ENCODE assay signal across 8 cellular contexts in the genomic region with DNA sequence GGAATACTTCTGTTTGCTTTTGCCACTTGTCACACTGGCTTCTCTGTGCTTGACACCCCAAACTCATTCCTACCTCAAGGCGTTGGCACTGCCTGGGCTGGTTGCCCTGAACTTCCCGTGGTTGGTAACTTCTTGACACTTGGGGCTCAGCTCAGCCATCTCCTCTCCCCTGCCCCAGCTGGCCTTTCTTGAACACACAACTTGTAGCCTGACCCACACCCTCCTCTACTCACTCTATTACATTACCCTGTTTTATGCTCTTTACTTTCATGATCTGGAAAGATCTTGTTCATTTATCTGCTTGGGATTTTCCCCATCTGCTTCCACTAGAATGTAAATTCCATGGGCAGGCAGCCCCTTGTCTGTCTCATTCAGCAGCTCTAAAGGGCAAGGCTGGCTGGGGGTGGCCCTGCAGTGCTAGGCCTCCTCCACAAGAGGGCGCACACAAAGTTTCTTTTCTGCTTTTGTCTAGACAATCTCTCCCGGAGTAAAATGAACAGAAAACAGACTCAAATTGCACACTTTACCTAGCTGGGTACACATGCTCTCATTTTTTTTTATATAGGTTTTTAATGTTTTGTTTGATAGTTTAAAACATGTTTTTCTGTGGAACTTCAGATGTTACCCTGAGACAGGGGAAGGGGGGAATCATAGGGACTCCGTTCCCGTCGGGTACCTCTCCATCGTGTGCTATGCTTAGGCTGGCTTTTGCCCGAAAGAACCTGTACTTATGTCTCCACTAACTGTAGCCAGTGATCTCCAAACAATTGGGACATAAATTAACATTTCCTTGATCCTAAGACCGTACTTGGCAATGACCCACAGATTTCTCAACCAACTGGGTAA. TPM values are rescaled to one million over a fixed set of nuclear protein-coding genes. Genes with fewer than 3 reads are reported as not detected.
A peak's percentile ranks its signal among the peaks of the same experiment; 100 is the strongest.
DNase-seq lines count a peak whose midpoint lies in the region; ATAC-seq, FAIRE-seq and TF ChIP-seq lines count a peak whose summit lies in the region.

No MANE protein-coding gene starts in this region.

- H3K23ac ChIP-seq in H1 (ENCODE audit: insufficient read length): no peak overlapping the region

- H2BK12ac ChIP-seq in H1 (ENCODE audit: low read depth, low read length): peak overlapping the region; percentile 5; the same call in 1 of the 2 replicates

- no peak overlapping the region for H4K91ac ChIP-seq in H1 (replicated peaks; ENCODE audit: insufficient read length, low read length)

- peak; percentile 71 to 91 (median 86) for TF ChIP-seq CTCF in H1 (IDR thresholded peaks at IDR 0.05; ENCODE audit: control extremely low read depth in 1 of 3, insufficient read depth in 1 of 3, low read depth in 1 of 3, low read length in 3 of 3)

- H3K56ac ChIP-seq in H1 (replicated peaks; ENCODE audit: insufficient read length, low read depth, low read length): no peak overlapping the region

- no peak overlapping the region for H2BK5ac ChIP-seq in H1 (ENCODE audit: low read depth, low read length)

- no peaks in the 10 kb centered on the region for H3K23me2 ChIP-seq in H1 (ENCODE audit: low read depth, low read length)

- H3K4me2 ChIP-seq in H1 (ENCODE audit: insufficient read depth in 1 of 2, low read depth in 2 of 2, low read length in 2 of 2): no peak overlapping the region

- no peak for TF ChIP-seq EP300 in H1 (IDR thresholded peaks at IDR 0.05; ENCODE audit: borderline replicate concordance in 1 of 2, low read depth in 2 of 2, low read length in 2 of 2)

- WGBS in H1 (ENCODE audit: extremely low coverage in 1 of 2, insufficient coverage in 1 of 2, insufficient read length in 1 of 2, insufficient replicate concordance in 2 of 2, low coverage in 1 of 2, low lambda C conversion rate in 2 of 2, missing lambda C conversion rate in 1 of 2), 2 experiments: 68% methylated on average over 10 of the region's 10 CpGs; no CpG with 5 or more reads in 1 of the 2 experiments

- H2BK120ac ChIP-seq in H1 (replicated peaks; ENCODE audit: low read depth, low read length): no peak overlapping the region

- H4K5ac ChIP-seq in H1 (ENCODE audit: insufficient read length, low read depth, low read length): no peak overlapping the region

- no peak for TF ChIP-seq POLR2A in H1 (IDR thresholded peaks at IDR 0.05; ENCODE audit: control extremely low read depth in 1 of 2, low read depth in 2 of 2, low read length in 2 of 2)

- DNase-seq in NCI-H1436 (lab: John Stamatoyannopoulos, UW) (peak; percentile 21), NCI-H1436 treated with DMSO at 0.1 percent for 48 hours (lab: John Stamatoyannopoulos, UW) (no peak), NCI-H345 treated with DMSO at 0.1 percent for 48 hours (lab: John Stamatoyannopoulos, UW; ENCODE audit: unreplicated experiment) (peak; percentile 44), H1 (ENCODE audit: low read depth in 1 of 2, low spot score in 2 of 2) (peak in 1 of 2 experiments; percentile 91), myocyte (ENCODE audit: low read depth) (peak; percentile 73)
- peak; percentile 65 for DNase-seq in activated CD4-positive, alpha-beta memory T cell treated with anti-CD3 and anti-CD28 coated beads, Interleukin-2, amount 10 ng/mL, durations not matched to agents 7 days and 5 days
- DNase-seq in stimulated activated CD8-positive, alpha-beta memory T cell treated with anti-CD3 and anti-CD28 coated beads, Interleukin-7, amount 100 ng/mL, for 48 hours (ENCODE audit: extremely low read depth in 1 of 2, low read depth in 1 of 2): peak; percentile 16 to 22

- POLR2A ChIA-PET in activated CD4-positive, alpha-beta memory T cell treated with anti-CD3 and anti-CD28 coated beads, Interleukin-2, amount 10 ng/mL, durations not matched to agents 7 days and 5 days (lab: Charles Lee): no interaction called here
- POLR2A ChIA-PET in H1 (lab: Charles Lee; ENCODE audit: partially characterized antibody): no interaction called here

- peaks cover 2 to 8% (median 6%) of the 10 kb centered on the region in 4 experiments; a peak in 4 of 7 replicates for H3K4me1 ChIP-seq in H1 (replicated peaks in 1 of 4; ENCODE audit: control insufficient read depth in 3 of 4, insufficient read depth in 4 of 4, low read length in 3 of 4)

- no peaks in the 10 kb centered on the region for H3K4me1 Mint-ChIP-seq in activated CD4-positive, alpha-beta memory T cell treated with anti-CD3 and anti-CD28 coated beads, Interleukin-2, amount 10 ng/mL, durations not matched to agents 7 days and 5 days

- no peak overlapping the region for H2AK5ac ChIP-seq in H1 (ENCODE audit: low read depth, low read length)

- no peak overlapping the region for H3K4me3 Mint-ChIP-seq in activated CD4-positive, alpha-beta memory T cell treated with anti-CD3 and anti-CD28 coated beads, Interleukin-2, amount 10 ng/mL, durations not matched to agents 7 days and 5 days

- H2BK15ac ChIP-seq in H1 (ENCODE audit: low read length): no peak overlapping the region

- H4K20me1 ChIP-seq in H1 (replicated peaks in 1 of 2; ENCODE audit: control insufficient read depth in 1 of 2, insufficient read depth in 2 of 2, low read length in 2 of 2): no peaks in the 10 kb centered on the region

- CTCF ChIA-PET in activated CD4-positive, alpha-beta memory T cell treated with anti-CD3 and anti-CD28 coated beads, Interleukin-2, amount 10 ng/mL, durations not matched to agents 7 days and 5 days (lab: Charles Lee): interaction anchor here (0.6 to 3.5 kb wide), 21 partner anchors 9 to 847 kb away, joined by 3 to 14 read pairs (median 4); a partner anchor contains a TSS
- CTCF ChIA-PET in H1 (lab: Charles Lee; ENCODE audit: partially characterized antibody): interaction anchor here (0.6 to 3.5 kb wide), 54 partner anchors 9 to 765 kb away, joined by 3 to 34 read pairs (median 4); a partner anchor contains a TSS

- H3K9me3 Mint-ChIP-seq in activated CD4-positive, alpha-beta memory T cell treated with anti-CD3 and anti-CD28 coated beads, Interleukin-2, amount 10 ng/mL, durations not matched to agents 7 days and 5 days: no peaks in the 10 kb centered on the region

- H3K4me3 ChIP-seq in H1 (ENCODE audit: extremely low read depth in 1 of 4, insufficient read depth in 2 of 4, low read depth in 3 of 4, low read length in 4 of 4): no peak overlapping the region

- no peaks in the 10 kb centered on the region for H3K79me1 ChIP-seq in H1 (ENCODE audit: low read depth, low read length)

- no peak overlapping the region for H3K4ac ChIP-seq in H1 (replicated peaks; ENCODE audit: insufficient read length, low read depth, low read length)

- H3K36me3 ChIP-seq in H1 (ENCODE audit: control insufficient read depth in 2 of 4, insufficient read depth in 4 of 4, low read length in 3 of 4): no peaks in the 10 kb centered on the region

- no peak overlapping the region for H3K27ac Mint-ChIP-seq in activated CD4-positive, alpha-beta memory T cell treated with anti-CD3 and anti-CD28 coated beads, Interleukin-2, amount 10 ng/mL, durations not matched to agents 7 days and 5 days

- H3K27ac ChIP-seq in H1 (ENCODE audit: low read depth, low read length): no peak overlapping the region

- no peaks in the 10 kb centered on the region for H3K9me3 ChIP-seq in H1 (ENCODE audit: insufficient read depth in 2 of 2, low read depth in 1 of 2, low read length in 1 of 2)

- no peak overlapping the region for H2BK20ac ChIP-seq in H1 (ENCODE audit: low read length)

- no peaks in the 10 kb centered on the region for H3K27me3 ChIP-seq in H1 (replicated peaks in 1 of 4; ENCODE audit: control insufficient read depth in 3 of 4, extremely low read depth in 1 of 4, insufficient read depth in 3 of 4, low read length in 3 of 4)

- H3K27me3 Mint-ChIP-seq in activated CD4-positive, alpha-beta memory T cell treated with anti-CD3 and anti-CD28 coated beads, Interleukin-2, amount 10 ng/mL, durations not matched to agents 7 days and 5 days: peaks cover 14% of the 10 kb centered on the region

- H2AFZ ChIP-seq in H1 (ENCODE audit: low read length): peak overlapping the region; percentile 49; the same call in 1 of the 2 replicates

- FAIRE-seq in H1 (lab: Jason Lieb, UNC): peak; percentile 78

- no peak overlapping the region for H3K9ac ChIP-seq in H1 (replicated peaks in 1 of 4; ENCODE audit: extremely low read depth in 1 of 4, low read depth in 3 of 4, low read length in 3 of 4)

- no peak overlapping the region for H3K14ac ChIP-seq in H1 (ENCODE audit: insufficient read length)

- no peaks in the 10 kb centered on the region for H3K36me3 Mint-ChIP-seq in activated CD4-positive, alpha-beta memory T cell treated with anti-CD3 and anti-CD28 coated beads, Interleukin-2, amount 10 ng/mL, durations not matched to agents 7 days and 5 days (ENCODE audit: low read depth)

- ATAC-seq in HG02885 (IDR thresholded peaks at IDR 0.05; ENCODE audit: poor library complexity, unreplicated experiment): peak; percentile 78

- H3K18ac ChIP-seq in H1 (ENCODE audit: extremely low read depth, low read length): no peak overlapping the region

- H4K8ac ChIP-seq in H1 (ENCODE audit: extremely low read depth, insufficient read depth, low read length): no peak overlapping the region

- H3K79me2 ChIP-seq in H1 (ENCODE audit: control insufficient read depth in 1 of 2, insufficient read depth in 2 of 2, low read length in 2 of 2): no peaks in the 10 kb centered on the region

- peak; percentile 60 to 72 for TF ChIP-seq RAD21 in H1 (IDR thresholded peaks at IDR 0.05 in 1 of 2, conservative IDR thresholded peaks at IDR 0.05 in 1 of 2; ENCODE audit: low read depth in 2 of 2, low read length in 2 of 2)

RNA-seq across cellular contexts. Expression of a gene that starts 16.4 kb away (rescaled TPM):
- not detected for total RNA-seq in activated CD4-positive, alpha-beta memory T cell treated with anti-CD3 and anti-CD28 coated beads, Interleukin-2, amount 10 ng/mL, durations not matched to agents 7 days and 5 days
- total RNA-seq in H1 (2021; fragmentation: NEBNext Ultra II Directional; extraction: Animal tissue kit (Norgen Biotek cat#: 25700)): not detected in 2 replicates
- polyA plus RNA-seq in H1 (2011; rRNA removed): not detected in 2 replicates
- polyA plus RNA-seq in H1 (2011; cell fraction: cytosol; rRNA removed): not detected
- not detected for polyA plus RNA-seq in H1 (2011; cell fraction: nucleus; rRNA removed)
- not detected in 4 replicates for polyA plus RNA-seq in H1 (2012, experiment 1 of 2)
- polyA plus RNA-seq in H1 (2012, experiment 2 of 2): not detected
- polyA plus RNA-seq in H1 (2013, experiment 1 of 2): not detected
- not detected for polyA plus RNA-seq in H1 (2013, experiment 2 of 2)
- not detected in 2 replicates for polyA minus RNA-seq in H1 (2011; rRNA and poly(A)+ RNA removed)
- not detected for polyA minus RNA-seq in H1 (2011; cell fraction: cytosol; rRNA and poly(A)+ RNA removed)
- not detected for polyA minus RNA-seq in H1 (2011; cell fraction: nucleus; rRNA and poly(A)+ RNA removed)
- total RNA-seq in myocyte: not detected in 2 replicates
- not detected for polyA plus RNA-seq in myocyte (2012)

RNA-seq across cellular contexts. Expression of a gene that starts 40.0 kb away (rescaled TPM):
- 10 to 100 TPM; 26.7 to 26.8 TPM for total RNA-seq in activated CD4-positive, alpha-beta memory T cell treated with anti-CD3 and anti-CD28 coated beads, Interleukin-2, amount 10 ng/mL, durations not matched to agents 7 days and 5 days
- 21.4 and 24.1 TPM in 2 replicates for total RNA-seq in H1 (2021; fragmentation: NEBNext Ultra II Directional; extraction: Animal tissue kit (Norgen Biotek cat#: 25700))
- 11.9 and 22.4 TPM in 2 replicates for polyA plus RNA-seq in H1 (2011; rRNA removed)
- 17.9 TPM for polyA plus RNA-seq in H1 (2011; cell fraction: cytosol; rRNA removed)
- polyA plus RNA-seq in H1 (2011; cell fraction: nucleus; rRNA removed): 13.7 TPM
- 12.6 to 16.1 TPM (median 14.9 TPM) in 4 replicates for polyA plus RNA-seq in H1 (2012, experiment 1 of 2)
- 4.4 TPM for polyA plus RNA-seq in H1 (2012, experiment 2 of 2)
- 20.8 TPM for polyA plus RNA-seq in H1 (2013, experiment 1 of 2)
- polyA plus RNA-seq in H1 (2013, experiment 2 of 2): 22.7 TPM
- polyA minus RNA-seq in H1 (2011; rRNA and poly(A)+ RNA removed): 23.9 and 29.9 TPM in 2 replicates
- polyA minus RNA-seq in H1 (2011; cell fraction: cytosol; rRNA and poly(A)+ RNA removed): 10.2 TPM
- polyA minus RNA-seq in H1 (2011; cell fraction: nucleus; rRNA and poly(A)+ RNA removed): 28.3 TPM
- total RNA-seq in myocyte: 4.1 and 6.2 TPM in 2 replicates
- 3.1 TPM for polyA plus RNA-seq in myocyte (2012)
